Comparison of ENCODE assay signal across 9 cellular contexts in the genomic region with DNA sequence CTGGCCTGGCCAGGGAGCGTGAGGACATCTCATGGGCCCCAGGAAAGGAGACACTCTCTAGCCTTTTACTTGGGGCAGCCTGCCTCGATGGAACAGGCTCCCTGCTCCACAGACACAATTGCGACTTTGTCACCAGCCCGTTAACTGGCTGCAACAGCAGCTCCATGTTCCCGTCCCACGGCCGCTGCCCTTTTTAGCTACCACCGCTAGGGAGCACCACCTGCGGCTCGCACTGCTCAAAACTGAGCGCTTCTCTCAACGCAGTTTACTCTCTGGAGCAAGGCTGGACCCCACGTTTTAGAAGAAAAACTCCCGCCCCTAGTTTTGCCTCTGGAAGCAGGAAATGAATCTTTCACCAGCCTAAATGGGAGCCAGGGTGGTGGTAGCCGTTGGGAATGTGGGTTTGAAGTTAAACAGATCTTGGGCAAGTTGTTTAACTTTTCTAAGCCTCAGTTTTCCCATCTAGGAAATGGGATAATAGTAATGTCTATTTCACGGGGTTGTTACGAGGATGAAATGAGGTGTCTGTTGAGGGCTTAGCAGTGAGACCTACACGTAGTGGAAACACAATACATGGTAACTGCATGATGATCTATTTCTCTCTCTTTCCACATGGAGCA. TPM values are rescaled to one million over a fixed set of nuclear protein-coding genes. Genes with fewer than 3 reads are reported as not detected.
DNase-seq lines count a peak whose midpoint lies in the region; ATAC-seq and TF ChIP-seq lines count a peak whose summit lies in the region.
"Had no signal": no experiment of that assay in that cellular context is flagged by ENCODE, and none has a peak within 500 bp of the region (broad histone marks: within the 10 kb centered on the region; RNA-seq: fewer than 3 reads in every experiment).

No MANE protein-coding gene starts in this region.

- H4K8ac ChIP-seq in mesendoderm (ENCODE audit: low read depth, low read length) = no peak overlapping the region

- H3K79me1 ChIP-seq in mesendoderm (ENCODE audit: low read length) = no peaks in the 10 kb centered on the region

- no peak overlapping the region for H3K27ac ChIP-seq in mesendoderm (ENCODE audit: low read depth, low read length)

- H2BK15ac ChIP-seq in mesendoderm (replicated peaks; ENCODE audit: low read depth) = no peak overlapping the region

- no peaks in the 10 kb centered on the region for H3K79me2 ChIP-seq in mesendoderm (ENCODE audit: control insufficient read depth, insufficient read depth, low read length)

- H3K27me3 ChIP-seq in mesendoderm (ENCODE audit: insufficient read depth, low read length, poor library complexity) = peaks cover 8% of the 10 kb centered on the region

- H3K9ac ChIP-seq in mesendoderm (ENCODE audit: low read length) = no peak overlapping the region

- no peak overlapping the region for H3K23ac ChIP-seq in mesendoderm (ENCODE audit: low read length)

- no peak overlapping the region for H2AK5ac ChIP-seq in mesendoderm (ENCODE audit: low read length)

- H4K5ac ChIP-seq in mesendoderm (ENCODE audit: low read length) = no peak overlapping the region

- ATAC-seq in GM19463 (IDR thresholded peaks at IDR 0.05; ENCODE audit: unreplicated experiment) = no peak
- ATAC-seq in HG03097 (IDR thresholded peaks at IDR 0.05; ENCODE audit: low FRiP score, unreplicated experiment) = no peak
- ATAC-seq in GM18873 (IDR thresholded peaks at IDR 0.05; ENCODE audit: low FRiP score, unreplicated experiment) = no peak

- no peaks in the 10 kb centered on the region for H3K4me1 ChIP-seq in mesendoderm (ENCODE audit: control insufficient read depth, low read depth, low read length)

- DNase-seq in GM10266 (ENCODE audit: extremely low spot score) = no peak
- no peak for DNase-seq in HFF-Myc (ENCODE audit: extremely low read depth, low read depth)
- DNase-seq in choroid plexus epithelial cell (ENCODE audit: low read depth) = peak; percentile 20
- peak; percentile 80 for DNase-seq in mesendoderm
- DNase-seq: amniotic stem cell, NCI-H1092 had no signal

- no peak overlapping the region for H3K18ac ChIP-seq in mesendoderm (ENCODE audit: low read length)

- no peak overlapping the region for H3K4me2 ChIP-seq in mesendoderm (ENCODE audit: low read length)

- H2BK120ac ChIP-seq in mesendoderm (ENCODE audit: low read depth, low read length) = no peak overlapping the region

- H3K36me3 ChIP-seq in mesendoderm (ENCODE audit: control insufficient read depth, insufficient read depth, low read length) = no peaks in the 10 kb centered on the region

- no peak overlapping the region for H3K4me3 ChIP-seq in HFF-Myc (replicated peaks; ENCODE audit: low read depth, low read length)
- no peak overlapping the region for H3K4me3 ChIP-seq in choroid plexus epithelial cell (ENCODE audit: low read depth, low read length)
- no peak overlapping the region for H3K4me3 ChIP-seq in mesendoderm (ENCODE audit: low read length)

- no CpG with 5 or more reads among the region's 18 CpGs for whole genome bisulfite sequencing in mesendoderm (ENCODE audit: extremely low coverage, insufficient coverage, low lambda C conversion rate)

- no peak overlapping the region for H3K56ac ChIP-seq in mesendoderm (ENCODE audit: low read length)

- H2BK5ac ChIP-seq in mesendoderm (ENCODE audit: low read length) = no peak overlapping the region

- H3K4ac ChIP-seq in mesendoderm (ENCODE audit: low read depth, low read length) = no peak overlapping the region

- TF ChIP-seq CTCF in GM10266 (IDR thresholded peaks at IDR 0.05; ENCODE audit: control insufficient read depth, insufficient read depth, low read depth, missing control alignments) = peak; percentile 37
- peak; percentile 30 for TF ChIP-seq CTCF in HFF-Myc (IDR thresholded peaks at IDR 0.05; ENCODE audit: low read depth, low read length, missing control alignments)
- peak; percentile 47 for TF ChIP-seq CTCF in choroid plexus epithelial cell (conservative IDR thresholded peaks at IDR 0.05; ENCODE audit: low read depth, low read length)

RNA-seq across cellular contexts. Expression of a gene that starts 3.5 kb away (rescaled TPM):
- polyA plus RNA-seq in mesendoderm (2013, experiment 1 of 2) = 0.14 TPM
- 0.17 TPM for polyA plus RNA-seq in mesendoderm (2013, experiment 2 of 2)

Comparison
In these comparisons a context has a peak if more than half of its experiments do, and no peak if none do; other contexts are left out.
1. DNase-seq: peak in choroid plexus epithelial cell (single experiment) and mesendoderm (single experiment); none in GM10266 (single experiment) and HFF-Myc (single experiment).
2. Peak in every context shown above with its lines, with median percentiles within 50 percentile points of each other: CTCF ChIP-seq.